Comparison of ENCODE assay signal across 1 cellular context in the genomic region with DNA sequence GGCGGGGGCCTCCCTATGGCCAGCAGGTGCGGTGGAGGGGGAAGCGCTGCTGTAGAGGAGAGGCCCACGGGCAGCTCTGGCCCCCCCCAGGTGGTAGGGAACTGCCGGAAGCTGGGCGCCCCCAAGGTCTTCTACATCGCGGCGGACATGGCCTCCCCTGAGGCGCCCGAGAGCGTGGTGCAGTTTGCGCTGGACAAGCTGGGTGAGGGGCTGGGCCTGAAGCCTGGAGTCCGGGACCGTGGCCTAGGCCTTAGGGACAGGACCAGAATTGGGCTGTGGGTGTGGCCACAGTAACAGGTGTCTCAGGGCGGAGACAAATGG.
TF ChIP-seq lines count a peak whose summit lies in the region.

No MANE protein-coding gene starts in this region.

TF ChIP-seq in neural cell, 6 proteins besides CTCF, POLR2A, EP300 and RAD21 (continued from another document):
- TF ChIP-seq REST (IDR thresholded peaks at IDR 0.05; ENCODE audit: borderline replicate concordance) (no peak), EZH2 (IDR thresholded peaks at IDR 0.05; ENCODE audit: borderline replicate concordance, insufficient read depth, low read length, poor library complexity, severe bottlenecking) (no peak)
